In the genomic region with DNA sequence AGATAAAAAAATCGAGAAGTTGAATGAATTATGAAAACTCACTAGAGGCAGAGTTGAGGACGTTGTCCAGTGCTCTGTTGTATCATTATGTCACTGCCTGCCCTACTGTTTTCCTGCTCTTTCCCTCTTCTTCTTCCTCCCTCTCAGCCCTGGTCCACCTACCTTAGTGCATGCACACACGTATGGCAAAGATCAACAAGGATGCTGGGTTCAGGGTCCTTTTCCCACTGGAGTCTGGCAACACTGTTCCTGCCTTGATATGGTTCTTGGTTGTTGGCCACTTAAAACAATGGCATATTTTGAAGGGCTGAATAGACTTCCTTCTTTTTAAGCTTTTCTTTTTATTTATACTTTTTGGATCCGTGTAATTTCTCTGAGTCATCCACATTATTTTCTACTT, we compare ENCODE assay signal across 31 cellular contexts.
"Had no signal": no experiment of that assay in that cellular context is flagged by ENCODE, and none has a peak within 500 bp of the region (broad histone marks: within the 10 kb centered on the region; RNA-seq: fewer than 3 reads in every experiment).

No MANE protein-coding gene starts in this region.

- H3K4me3 Mint-ChIP-seq: activated CD4-positive, alpha-beta memory T cell treated with anti-CD3 and anti-CD28 coated beads, Interleukin-2, amount 10 ng/mL, durations not matched to agents 7 days and 5 days; activated CD4-positive, alpha-beta T cell treated with anti-CD3 and anti-CD28 coated beads, Interleukin-2, amount 10 ng/mL, durations not matched to agents 7 days and 5 days; activated naive CD4-positive, alpha-beta T cell treated with anti-CD3 and anti-CD28 coated beads, Interleukin-2, amount 10 ng/mL, durations not matched to agents 7 days and 5 days; activated naive CD8-positive, alpha-beta T cell treated with anti-CD3 and anti-CD28 coated beads, Interleukin-2, amount 10 ng/mL, durations not matched to agents 7 days and 5 days; activated T-cell treated with anti-CD3 and anti-CD28 coated beads, Interleukin-2, amount 50 U/mL, for 24 hours; stimulated activated effector memory CD8-positive, alpha-beta T cell treated with anti-CD3 and anti-CD28 coated beads, Interleukin-12 subunit alpha, Interleukin-12 subunit beta, amount 100 ng/mL, for 72 hours had no signal

- H3K27ac Mint-ChIP-seq: activated CD4-positive, alpha-beta memory T cell treated with anti-CD3 and anti-CD28 coated beads, Interleukin-2, amount 10 ng/mL, durations not matched to agents 7 days and 5 days; activated CD4-positive, alpha-beta T cell treated with anti-CD3 and anti-CD28 coated beads, Interleukin-2, amount 10 ng/mL, durations not matched to agents 7 days and 5 days; activated naive CD4-positive, alpha-beta T cell treated with anti-CD3 and anti-CD28 coated beads, Interleukin-2, amount 10 ng/mL, durations not matched to agents 7 days and 5 days; activated naive CD8-positive, alpha-beta T cell treated with anti-CD3 and anti-CD28 coated beads, Interleukin-2, amount 10 ng/mL, durations not matched to agents 7 days and 5 days; activated T-cell treated with anti-CD3 and anti-CD28 coated beads, Interleukin-2, amount 50 U/mL, for 24 hours; progenitor cell of endocrine pancreas; stimulated activated effector memory CD8-positive, alpha-beta T cell treated with anti-CD3 and anti-CD28 coated beads, Interleukin-12 subunit alpha, Interleukin-12 subunit beta, amount 100 ng/mL, for 72 hours had no signal

- H3K27me3 Mint-ChIP-seq: activated CD4-positive, alpha-beta memory T cell treated with anti-CD3 and anti-CD28 coated beads, Interleukin-2, amount 10 ng/mL, durations not matched to agents 7 days and 5 days; activated CD4-positive, alpha-beta T cell treated with anti-CD3 and anti-CD28 coated beads, Interleukin-2, amount 10 ng/mL, durations not matched to agents 7 days and 5 days; activated naive CD4-positive, alpha-beta T cell treated with anti-CD3 and anti-CD28 coated beads, Interleukin-2, amount 10 ng/mL, durations not matched to agents 7 days and 5 days; activated naive CD8-positive, alpha-beta T cell treated with anti-CD3 and anti-CD28 coated beads, Interleukin-2, amount 10 ng/mL, durations not matched to agents 7 days and 5 days; activated T-cell treated with anti-CD3 and anti-CD28 coated beads, Interleukin-2, amount 50 U/mL, for 24 hours; progenitor cell of endocrine pancreas had no signal

- H3K4me3 ChIP-seq: heart left ventricle, lower lobe of right lung, ovary, skin epidermis, stomach, tibial artery had no signal

- H3K9me3 Mint-ChIP-seq: activated CD4-positive, alpha-beta memory T cell treated with anti-CD3 and anti-CD28 coated beads, Interleukin-2, amount 10 ng/mL, durations not matched to agents 7 days and 5 days; activated CD4-positive, alpha-beta T cell treated with anti-CD3 and anti-CD28 coated beads, Interleukin-2, amount 10 ng/mL, durations not matched to agents 7 days and 5 days; activated naive CD4-positive, alpha-beta T cell treated with anti-CD3 and anti-CD28 coated beads, Interleukin-2, amount 10 ng/mL, durations not matched to agents 7 days and 5 days; activated naive CD8-positive, alpha-beta T cell treated with anti-CD3 and anti-CD28 coated beads, Interleukin-2, amount 10 ng/mL, durations not matched to agents 7 days and 5 days; activated T-cell treated with anti-CD3 and anti-CD28 coated beads, Interleukin-2, amount 50 U/mL, for 24 hours; stimulated activated effector memory CD8-positive, alpha-beta T cell treated with anti-CD3 and anti-CD28 coated beads, Interleukin-12 subunit alpha, Interleukin-12 subunit beta, amount 100 ng/mL, for 72 hours had no signal

- H3K27me3 ChIP-seq: brain microvascular endothelial cell, heart left ventricle, ovary, stomach, tibial artery had no signal

- H3K36me3 ChIP-seq: brain microvascular endothelial cell, heart left ventricle, lower lobe of right lung, ovary, stomach, tibial artery had no signal

- H3K27ac ChIP-seq: brain microvascular endothelial cell, lower lobe of right lung, ovary, skin epidermis, tibial artery, WERI-Rb-1 had no signal

- DNase-seq: activated CD4-positive, alpha-beta memory T cell treated with anti-CD3 and anti-CD28 coated beads, Interleukin-2, amount 10 ng/mL, durations not matched to agents 7 days and 5 days; activated CD4-positive, alpha-beta T cell treated with anti-CD3 and anti-CD28 coated beads, Interleukin-2, amount 10 ng/mL, durations not matched to agents 7 days and 5 days; activated CD4-positive, CD25-positive, alpha-beta regulatory T cell treated with anti-CD3 and anti-CD28 coated beads, Interleukin-2, amount 50 U/mL, for 72 hours; activated CD8-positive, alpha-beta memory T cell treated with anti-CD3 and anti-CD28 coated beads, Interleukin-2, amount 50 U/mL, for 48 hours; activated gamma-delta T cell; activated naive CD4-positive, alpha-beta T cell treated with anti-CD3 and anti-CD28 coated beads, Interleukin-2, amount 10 ng/mL, durations not matched to agents 7 days and 5 days; activated naive CD8-positive, alpha-beta T cell treated with anti-CD3 and anti-CD28 coated beads, Interleukin-2, amount 10 ng/mL, durations not matched to agents 7 days and 5 days; activated T-cell treated with anti-CD3 and anti-CD28 coated beads, Interleukin-2, amount 50 U/mL, for 24 hours; amniotic stem cell; brain microvascular endothelial cell; caudate nucleus; cortex of kidney; foreskin fibroblast; heart left ventricle; kidney glomerular epithelial cell; lower lobe of right lung; mesendoderm; ovary; stimulated activated CD4-positive, alpha-beta T cell treated with anti-CD3 and anti-CD28 coated beads, Interleukin-12 subunit alpha, Interleukin-12 subunit beta, amount 100 ng/mL, for 4 hours; stimulated activated CD4-positive, alpha-beta T cell treated with anti-CD3 and anti-CD28 coated beads, Interleukin-4, amount 100 ng/mL, for 1 hour; stomach; T-helper 1 cell; T1000; tibial artery; WERI-Rb-1 had no signal

- ATAC-seq: esophagus mucosa; heart left ventricle; left lobe of liver; lower lobe of right lung; sciatic nerve; stimulated activated effector memory CD8-positive, alpha-beta T cell treated with anti-CD3 and anti-CD28 coated beads, Interleukin-12 subunit alpha, Interleukin-12 subunit beta, amount 100 ng/mL, for 72 hours had no signal

- H3K9me3 ChIP-seq: heart left ventricle, lower lobe of right lung, ovary, stomach, tibial artery had no signal

- H3K36me3 Mint-ChIP-seq: activated naive CD4-positive, alpha-beta T cell treated with anti-CD3 and anti-CD28 coated beads, Interleukin-2, amount 10 ng/mL, durations not matched to agents 7 days and 5 days; stimulated activated effector memory CD8-positive, alpha-beta T cell treated with anti-CD3 and anti-CD28 coated beads, Interleukin-12 subunit alpha, Interleukin-12 subunit beta, amount 100 ng/mL, for 72 hours had no signal
